Comparison of ENCODE assay signal across 14 cellular contexts in genomic region chr12:4455849-4456248, GRCh38. TPM values are rescaled to one million over a fixed set of nuclear protein-coding genes. Genes with fewer than 3 reads are reported as not detected.
"Had no signal": no experiment of that assay in that cellular context is flagged by ENCODE, and none has a peak within 500 bp of the region (broad histone marks: within the 10 kb centered on the region; RNA-seq: fewer than 3 reads in every experiment).

No MANE protein-coding gene starts in this region.

RNA-seq across cellular contexts. Expression of gene FGF6, which starts 10.2 kb away (rescaled TPM):
- total RNA-seq: activated CD8-positive, alpha-beta T cell treated with anti-CD3 and anti-CD28 coated beads, Interleukin-2, amount 10 ng/mL, durations not matched to agents 7 days and 5 days; activated naive CD8-positive, alpha-beta T cell treated with anti-CD3 and anti-CD28 coated beads, Interleukin-2, amount 10 ng/mL, durations not matched to agents 7 days and 5 days; activated T-helper 1 cell treated with anti-CD3 and anti-CD28 coated beads, Interleukin-12 subunit alpha, Interleukin-12 subunit beta, Interleukin-2, Interleukin-4 antibody, amounts not matched to agents 30 ng/mL and 10 ng/mL and 1 ng/mL, durations not matched to agents 14 hours and 24 hours and 36 hours; adrenal gland; astrocyte; body of pancreas; breast epithelium; cardiac septum; LHCN-M2; Right ventricle myocardium inferior; SK-MEL-5; T-cell; T-helper 17 cell; WTC11 had no signal
